In genomic region chr5:129903466-129904101, GRCh38 we compare ENCODE assay signal across 8 cellular contexts. TPM values are rescaled to one million over a fixed set of nuclear protein-coding genes. Genes with fewer than 3 reads are reported as not detected.
DNase-seq lines count a peak whose midpoint lies in the region; ATAC-seq and TF ChIP-seq lines count a peak whose summit lies in the region.

No MANE protein-coding gene starts in this region.

- H3K9me3 Mint-ChIP-seq in GM23338 = peaks cover 3% of the 10 kb centered on the region; the same call in 1 of the 3 replicates
- no peaks in the 10 kb centered on the region for H3K9me3 Mint-ChIP-seq in activated CD4-positive, alpha-beta memory T cell treated with anti-CD3 and anti-CD28 coated beads, Interleukin-2, amount 10 ng/mL, durations not matched to agents 7 days and 5 days

- H3K4me1 ChIP-seq in GM23338 (ENCODE audit: insufficient read depth) (peaks cover 10% of the 10 kb centered on the region; the same call in 1 of the 2 replicates), skeletal muscle tissue (ENCODE audit: control insufficient read depth in 3 of 3, insufficient read depth in 3 of 3, low read length in 3 of 3) (peaks cover 14 to 18% (median 15%) of the 10 kb centered on the region in 3 donors)

- no peaks in the 10 kb centered on the region for H3K9me3 ChIP-seq in skeletal muscle tissue (ENCODE audit: control insufficient read depth in 3 of 3, low read length in 3 of 3)

- CTCF ChIA-PET in activated CD4-positive, alpha-beta memory T cell treated with anti-CD3 and anti-CD28 coated beads, Interleukin-2, amount 10 ng/mL, durations not matched to agents 7 days and 5 days (lab: Charles Lee) = no interaction called here

- H3K27me3 ChIP-seq in GM23338 (ENCODE audit: insufficient read depth) (peaks cover 53% of the 10 kb centered on the region), skeletal muscle tissue (ENCODE audit: control insufficient read depth in 3 of 3, insufficient read depth in 3 of 3, low read length in 3 of 3) (peaks cover 0 to 26% (median 17%) of the 10 kb centered on the region in 3 donors)

- peaks cover 9% of the 10 kb centered on the region for H3K4me1 Mint-ChIP-seq in GM23338
- peaks cover 16% of the 10 kb centered on the region for H3K4me1 Mint-ChIP-seq in activated CD4-positive, alpha-beta memory T cell treated with anti-CD3 and anti-CD28 coated beads, Interleukin-2, amount 10 ng/mL, durations not matched to agents 7 days and 5 days

- DNase-seq in GM23338 (ENCODE audit: low spot score) (peak; percentile 30), left ventricle myocardium superior (no peak), SKM-1 (lab: John Stamatoyannopoulos, UW; ENCODE audit: unreplicated experiment) (no peak), putamen (ENCODE audit: low spot score) (no peak)
- no peak for DNase-seq in activated CD4-positive, alpha-beta memory T cell treated with anti-CD3 and anti-CD28 coated beads, Interleukin-2, amount 10 ng/mL, durations not matched to agents 7 days and 5 days

- H3K27me3 Mint-ChIP-seq in GM23338 (ENCODE audit: insufficient read depth, low read depth, poor library complexity) = peaks cover 24% of the 10 kb centered on the region
- H3K27me3 Mint-ChIP-seq in activated CD4-positive, alpha-beta memory T cell treated with anti-CD3 and anti-CD28 coated beads, Interleukin-2, amount 10 ng/mL, durations not matched to agents 7 days and 5 days = peaks cover 44% of the 10 kb centered on the region

- ATAC-seq in GM23338 (peak; percentile 14), left ventricle myocardium superior (peak; percentile 53), GM21360 (IDR thresholded peaks at IDR 0.05; ENCODE audit: unreplicated experiment) (no peak), GM19463 (IDR thresholded peaks at IDR 0.05; ENCODE audit: unreplicated experiment) (no peak)

- no peaks in the 10 kb centered on the region; the same call in 2 of the 3 replicates for H3K36me3 Mint-ChIP-seq in GM23338 (ENCODE audit: low read depth)
- H3K36me3 Mint-ChIP-seq in activated CD4-positive, alpha-beta memory T cell treated with anti-CD3 and anti-CD28 coated beads, Interleukin-2, amount 10 ng/mL, durations not matched to agents 7 days and 5 days (ENCODE audit: low read depth) = peaks cover 6% of the 10 kb centered on the region

- peak overlapping the region; percentile 63 to 74 (median 72) for H3K9ac ChIP-seq in skeletal muscle tissue (ENCODE audit: low read depth in 1 of 3, low read length in 3 of 3)

- intact Hi-C loops in left ventricle myocardium superior (cut with micrococcal nuclease) = no loop called here

- H3K79me2 ChIP-seq in GM23338 (replicated peaks; ENCODE audit: insufficient read depth) = no peaks in the 10 kb centered on the region

- TF ChIP-seq CTCF in GM23338 (conservative IDR thresholded peaks at IDR 0.05; ENCODE audit: low read depth in 2 of 2) = no peak

- H3K27ac ChIP-seq in GM23338 (ENCODE audit: low read depth) (no peak overlapping the region), skeletal muscle tissue (ENCODE audit: low read depth, low read length) (peak overlapping the region; percentile 83)

- H3K9me2 ChIP-seq in GM23338 (ENCODE audit: insufficient read depth) = no peaks in the 10 kb centered on the region

- H2AFZ ChIP-seq in GM23338 = peak overlapping the region; percentile 99

- peak overlapping the region; percentile 83 for H3K4me3 ChIP-seq in GM23338
- peak overlapping the region; percentile 77 to 78 (median 77) for H3K4me3 ChIP-seq in skeletal muscle tissue (ENCODE audit: low read length in 3 of 3)

- POLR2A ChIA-PET in activated CD4-positive, alpha-beta memory T cell treated with anti-CD3 and anti-CD28 coated beads, Interleukin-2, amount 10 ng/mL, durations not matched to agents 7 days and 5 days (lab: Charles Lee) = no interaction called here

- H3K4me3 Mint-ChIP-seq in GM23338 = peak overlapping the region; percentile 86
- H3K4me3 Mint-ChIP-seq in activated CD4-positive, alpha-beta memory T cell treated with anti-CD3 and anti-CD28 coated beads, Interleukin-2, amount 10 ng/mL, durations not matched to agents 7 days and 5 days = peak overlapping the region; percentile 61

- no peaks in the 10 kb centered on the region for H3F3A ChIP-seq in GM23338 (replicated peaks; ENCODE audit: low read depth)

- no peak overlapping the region for H3K27ac Mint-ChIP-seq in GM23338
- no peak overlapping the region for H3K27ac Mint-ChIP-seq in activated CD4-positive, alpha-beta memory T cell treated with anti-CD3 and anti-CD28 coated beads, Interleukin-2, amount 10 ng/mL, durations not matched to agents 7 days and 5 days

- no peaks in the 10 kb centered on the region for H4K20me1 ChIP-seq in GM23338 (replicated peaks; ENCODE audit: insufficient read depth)

- peak overlapping the region; percentile 93 for H3K4me2 ChIP-seq in GM23338

- H3K36me3 ChIP-seq in GM23338 (ENCODE audit: insufficient read depth) = no peaks in the 10 kb centered on the region
- H3K36me3 ChIP-seq in skeletal muscle tissue (ENCODE audit: control insufficient read depth in 3 of 3, insufficient read depth in 3 of 3, low read length in 3 of 3) = no peaks in the 10 kb centered on the region

TF ChIP-seq in GM23338, 12 proteins besides CTCF, POLR2A, EP300 and RAD21:
- no peak for TF ChIP-seq CREB1 (CRISPR knock-in tag; IDR thresholded peaks at IDR 0.05; ENCODE audit: low read depth)
- peak; percentile 39 for TF ChIP-seq EZH2 (IDR thresholded peaks at IDR 0.05; ENCODE audit: low read depth, unreplicated experiment)

RNA-seq across cellular contexts. Expression of gene CHSY3, which starts 0.7 kb away (rescaled TPM):
- total RNA-seq in GM23338 (2014; rRNA removed; shearing (Covaris generic)) = 2.3 and 3.0 TPM in 2 replicates
- polyA plus RNA-seq in GM23338 (2016; fragmentation: Nextera tagmentation; extraction: Ambion mirVana) = 0.44 and 0.49 TPM in 2 replicates
- not detected for total RNA-seq in activated CD4-positive, alpha-beta memory T cell treated with anti-CD3 and anti-CD28 coated beads, Interleukin-2, amount 10 ng/mL, durations not matched to agents 7 days and 5 days
- total RNA-seq in left ventricle myocardium superior (0.62 TPM), skeletal muscle tissue (12.5 TPM)

Comparison
In these comparisons a context has a peak if more than half of its experiments do, and no peak if none do; other contexts are left out.
1. ATAC-seq: peak in GM23338 (single experiment) and left ventricle myocardium superior (single experiment); none in GM21360 (single experiment) and GM19463 (single experiment).